Comparison of ENCODE assay signal across 7 cellular contexts in the genomic region with DNA sequence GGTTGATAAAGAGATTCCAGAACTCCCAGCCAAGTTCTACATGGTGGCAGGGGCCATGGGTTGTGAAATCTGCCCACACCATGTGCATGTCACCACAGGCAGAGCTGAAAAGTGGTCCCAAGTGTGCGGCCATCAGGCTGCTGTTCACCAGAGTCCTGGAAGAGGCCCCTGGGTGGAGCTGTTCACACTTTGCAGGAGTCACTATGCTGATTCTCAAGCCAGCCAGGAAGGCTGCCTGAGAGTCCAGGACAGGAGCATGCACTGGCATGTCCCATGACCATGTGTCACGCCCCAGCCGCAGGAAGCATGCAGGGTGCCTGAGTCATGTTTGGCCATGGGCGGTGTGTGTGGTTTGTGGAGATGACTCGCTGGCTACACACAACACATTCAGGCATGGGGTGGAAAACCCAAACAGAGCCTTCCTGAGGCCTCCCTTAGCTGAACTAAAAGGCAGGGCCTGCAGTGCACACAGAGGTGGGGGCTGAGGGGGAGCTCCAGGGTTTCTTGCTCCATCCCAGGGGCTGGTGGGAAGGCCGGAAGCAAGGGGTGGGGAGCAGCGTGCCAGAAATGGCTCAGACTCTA.
DNase-seq lines count a peak whose midpoint lies in the region; ATAC-seq lines count a peak whose summit lies in the region.

No MANE protein-coding gene starts in this region.

- H3K9me3 Mint-ChIP-seq in T-helper 1 cell treated with Interleukin-12 subunit alpha and Interleukin-12 subunit beta and Interleukin-4 antibody, amounts not matched to agents 30 μg/mL and 1 μg/mL, for 36 hours = no peaks in the 10 kb centered on the region

- ATAC-seq in GM18858 (IDR thresholded peaks at IDR 0.05; ENCODE audit: unreplicated experiment) = peak; percentile 66
- peak; percentile 87 for ATAC-seq in HG03442 (IDR thresholded peaks at IDR 0.05; ENCODE audit: unreplicated experiment)

- no peaks in the 10 kb centered on the region for H3K27me3 Mint-ChIP-seq in T-helper 1 cell treated with Interleukin-12 subunit alpha and Interleukin-12 subunit beta and Interleukin-4 antibody, amounts not matched to agents 30 μg/mL and 1 μg/mL, for 36 hours (ENCODE audit: low read depth)

- no peaks in the 10 kb centered on the region for H3K36me3 Mint-ChIP-seq in T-helper 1 cell treated with Interleukin-12 subunit alpha and Interleukin-12 subunit beta and Interleukin-4 antibody, amounts not matched to agents 30 μg/mL and 1 μg/mL, for 36 hours (ENCODE audit: low read depth)

- H3K27ac Mint-ChIP-seq in T-helper 1 cell treated with Interleukin-12 subunit alpha and Interleukin-12 subunit beta and Interleukin-4 antibody, amounts not matched to agents 30 μg/mL and 1 μg/mL, for 36 hours = peak overlapping the region; percentile 88

- peak overlapping the region; percentile 66 for H3K4me3 Mint-ChIP-seq in T-helper 1 cell treated with Interleukin-12 subunit alpha and Interleukin-12 subunit beta and Interleukin-4 antibody, amounts not matched to agents 30 μg/mL and 1 μg/mL, for 36 hours

- DNase-seq in amniotic epithelial cell (ENCODE audit: low read depth) (peak; percentile 98), iris pigment epithelial cell (ENCODE audit: low read depth) (peak; percentile 99), NCI-H774 (lab: John Stamatoyannopoulos, UW) (no peak)
- DNase-seq in stimulated activated CD4-positive, alpha-beta T cell treated with anti-CD3 and anti-CD28 coated beads, Interleukin-1b, Interleukin-23, amount 100 ng/mL, for 48 hours = peak; percentile 93

- peaks cover 29% of the 10 kb centered on the region for H3K4me1 Mint-ChIP-seq in T-helper 1 cell treated with Interleukin-12 subunit alpha and Interleukin-12 subunit beta and Interleukin-4 antibody, amounts not matched to agents 30 μg/mL and 1 μg/mL, for 36 hours (ENCODE audit: low read depth)
